8 cellular contexts compared by ENCODE assay signal in genomic region chr18:45670281-45670962, GRCh38. TPM values are rescaled to one million over a fixed set of nuclear protein-coding genes. Genes with fewer than 3 reads are reported as not detected.
DNase-seq lines count a peak whose midpoint lies in the region; ATAC-seq and TF ChIP-seq lines count a peak whose summit lies in the region.

No MANE protein-coding gene starts in this region.

- no peak for TF ChIP-seq CTCF in osteocyte (IDR thresholded peaks at IDR 0.05)

- no peak overlapping the region for H4K8ac ChIP-seq in neuronal stem cell (ENCODE audit: low read depth, low read length)

- no peak overlapping the region for H3K14ac ChIP-seq in neuronal stem cell (ENCODE audit: low read length)

- H2BK120ac ChIP-seq in neuronal stem cell (ENCODE audit: low read depth, low read length): no peak overlapping the region

- peak overlapping the region; percentile 65 to 78 for H3K27ac Mint-ChIP-seq in activated naive CD4-positive, alpha-beta T cell treated with anti-CD3 and anti-CD28 coated beads, Interleukin-2, amount 50 U/mL, for 72 hours
- H3K27ac Mint-ChIP-seq in natural killer cell treated with Interleukin-12 subunit alpha and Interleukin-12 subunit beta and Interleukin-15 and Interleukin-18, amount 100 ng/mL, for 72 hours: peak overlapping the region; percentile 83 to 85
- H3K27ac Mint-ChIP-seq in osteocyte (ENCODE audit: unreplicated experiment): no peak overlapping the region

- H3K27ac ChIP-seq in neuronal stem cell (replicated peaks; ENCODE audit: low read length): no peak overlapping the region

- H3K9me3 Mint-ChIP-seq in activated naive CD4-positive, alpha-beta T cell treated with anti-CD3 and anti-CD28 coated beads, Interleukin-2, amount 50 U/mL, for 72 hours: no peaks in the 10 kb centered on the region
- H3K9me3 Mint-ChIP-seq in natural killer cell treated with Interleukin-12 subunit alpha and Interleukin-12 subunit beta and Interleukin-15 and Interleukin-18, amount 100 ng/mL, for 72 hours: no peaks in the 10 kb centered on the region
- no peaks in the 10 kb centered on the region for H3K9me3 Mint-ChIP-seq in osteocyte (ENCODE audit: unreplicated experiment)

- no peak overlapping the region for H3K4me2 ChIP-seq in neuronal stem cell (ENCODE audit: insufficient read depth, low read length, poor library complexity, severe bottlenecking)

- DNase-seq in NCI-H82 (lab: John Stamatoyannopoulos, UW) (peak; percentile 83), A172 (ENCODE audit: low spot score) (no peak), neuronal stem cell (ENCODE audit: low spot score) (no peak), osteocyte (ENCODE audit: extremely low spot score, unreplicated experiment) (no peak)
- no peak for DNase-seq in activated naive CD4-positive, alpha-beta T cell treated with anti-CD3 and anti-CD28 coated beads, Interleukin-2, amount 50 U/mL, for 72 hours (ENCODE audit: low spot score in 2 of 2)
- no peak for DNase-seq in natural killer cell treated with Interleukin-12 subunit alpha and Interleukin-12 subunit beta and Interleukin-15 and Interleukin-18, amount 100 ng/mL, for 72 hours (ENCODE audit: low spot score)

- no peaks in the 10 kb centered on the region for H3K79me1 ChIP-seq in neuronal stem cell (ENCODE audit: low read depth, low read length)

- no peaks in the 10 kb centered on the region for H3K9me3 ChIP-seq in neuronal stem cell (replicated peaks in 1 of 2; ENCODE audit: control insufficient read depth in 2 of 2, insufficient read depth in 1 of 2, low read depth in 1 of 2, low read length in 2 of 2)

- WGBS in neuronal stem cell (ENCODE audit: extremely low coverage in 2 of 2, insufficient read length in 2 of 2, insufficient replicate concordance in 1 of 2), 2 donors: no CpG with 5 or more reads among the region's 14 CpGs

- no peaks in the 10 kb centered on the region for H3K4me1 ChIP-seq in neuronal stem cell (ENCODE audit: control insufficient read depth in 2 of 2, insufficient read depth in 1 of 2, low read depth in 1 of 2, low read length in 2 of 2)

- H2BK12ac ChIP-seq in neuronal stem cell (ENCODE audit: low read length): no peak overlapping the region

- ATAC-seq in GM18867 (IDR thresholded peaks at IDR 0.05; ENCODE audit: unreplicated experiment) (peak; percentile 41), GM18519 (IDR thresholded peaks at IDR 0.05; ENCODE audit: low FRiP score, unreplicated experiment) (no peak)
- peak; percentile 62 to 65 for ATAC-seq in activated naive CD4-positive, alpha-beta T cell treated with anti-CD3 and anti-CD28 coated beads, Interleukin-2, amount 50 U/mL, for 72 hours
- peak; percentile 64 to 79 for ATAC-seq in natural killer cell treated with Interleukin-12 subunit alpha and Interleukin-12 subunit beta and Interleukin-15 and Interleukin-18, amount 100 ng/mL, for 72 hours

- no peak overlapping the region for H3K9ac ChIP-seq in neuronal stem cell (ENCODE audit: low read depth, low read length, poor library complexity)

- H4K91ac ChIP-seq in neuronal stem cell (ENCODE audit: low read depth, low read length, poor library complexity): no peak overlapping the region

- peak overlapping the region; percentile 82 for H3K4me3 Mint-ChIP-seq in natural killer cell treated with Interleukin-12 subunit alpha and Interleukin-12 subunit beta and Interleukin-15 and Interleukin-18, amount 100 ng/mL, for 72 hours
- H3K4me3 Mint-ChIP-seq in osteocyte (ENCODE audit: unreplicated experiment): no peak overlapping the region

- H3K18ac ChIP-seq in neuronal stem cell (ENCODE audit: low read length): no peak overlapping the region

- peaks cover 0 to 3% (median 0%) of the 10 kb centered on the region in 3 experiments for H3K27me3 ChIP-seq in neuronal stem cell (ENCODE audit: control insufficient read depth in 3 of 3, insufficient read depth in 3 of 3, low read depth in 1 of 3, low read length in 3 of 3)

- H2BK5ac ChIP-seq in neuronal stem cell (ENCODE audit: low read length): no peak overlapping the region

- H3K4me3 ChIP-seq in neuronal stem cell (ENCODE audit: low read length in 2 of 2): no peak overlapping the region

- no peak overlapping the region for H3K23ac ChIP-seq in neuronal stem cell (ENCODE audit: low read depth, low read length, poor library complexity)

- no peak overlapping the region for H2BK15ac ChIP-seq in neuronal stem cell (ENCODE audit: low read length)

- H3K27me3 Mint-ChIP-seq in natural killer cell treated with Interleukin-12 subunit alpha and Interleukin-12 subunit beta and Interleukin-15 and Interleukin-18, amount 100 ng/mL, for 72 hours: no peaks in the 10 kb centered on the region
- peaks cover 39% of the 10 kb centered on the region for H3K27me3 Mint-ChIP-seq in osteocyte (ENCODE audit: unreplicated experiment)

- H3K4ac ChIP-seq in neuronal stem cell (ENCODE audit: low read length): no peak overlapping the region

- no peak overlapping the region for H2AFZ ChIP-seq in neuronal stem cell (ENCODE audit: low read length)

- H3K36me3 ChIP-seq in neuronal stem cell (replicated peaks in 1 of 2; ENCODE audit: control insufficient read depth in 2 of 2, insufficient read depth in 2 of 2, low read length in 2 of 2): no peaks in the 10 kb centered on the region

- peaks cover 52 to 58% of the 10 kb centered on the region in 2 donors for H3K4me1 Mint-ChIP-seq in natural killer cell treated with Interleukin-12 subunit alpha and Interleukin-12 subunit beta and Interleukin-15 and Interleukin-18, amount 100 ng/mL, for 72 hours (ENCODE audit: low read depth in 2 of 2)
- peaks cover 4% of the 10 kb centered on the region for H3K4me1 Mint-ChIP-seq in osteocyte (ENCODE audit: unreplicated experiment)

- H3K36me3 Mint-ChIP-seq in activated naive CD4-positive, alpha-beta T cell treated with anti-CD3 and anti-CD28 coated beads, Interleukin-2, amount 50 U/mL, for 72 hours: no peaks in the 10 kb centered on the region
- H3K36me3 Mint-ChIP-seq in natural killer cell treated with Interleukin-12 subunit alpha and Interleukin-12 subunit beta and Interleukin-15 and Interleukin-18, amount 100 ng/mL, for 72 hours: no peaks in the 10 kb centered on the region
- no peaks in the 10 kb centered on the region for H3K36me3 Mint-ChIP-seq in osteocyte (ENCODE audit: unreplicated experiment)

- H2AK5ac ChIP-seq in neuronal stem cell (ENCODE audit: low read depth, low read length): no peak overlapping the region

RNA-seq across cellular contexts. Expression of gene SLC14A1, which starts 53.6 kb away (rescaled TPM):
- under 1 TPM; 0.14 to 0.54 TPM for total RNA-seq in activated naive CD4-positive, alpha-beta T cell treated with anti-CD3 and anti-CD28 coated beads, Interleukin-2, amount 50 U/mL, for 72 hours
- total RNA-seq in natural killer cell treated with Interleukin-12 subunit alpha and Interleukin-12 subunit beta and Interleukin-15 and Interleukin-18, amount 100 ng/mL, for 72 hours: 1 to 10 TPM; 1.6 to 2.3 TPM
- total RNA-seq in A172 (2014; rRNA removed; shearing (Covaris generic)): 1.6 TPM in 1 of 2 replicates, not detected in the other
- not detected for polyA plus RNA-seq in neuronal stem cell (2013, experiment 1 of 2)
- not detected for polyA plus RNA-seq in neuronal stem cell (2013, experiment 2 of 2)
- 0.24 TPM in 1 of 2 replicates, not detected in the other for total RNA-seq in osteocyte

RNA-seq across cellular contexts. Expression of gene SLC14A2, which starts 55.1 kb away (rescaled TPM):
- not detected for total RNA-seq in activated naive CD4-positive, alpha-beta T cell treated with anti-CD3 and anti-CD28 coated beads, Interleukin-2, amount 50 U/mL, for 72 hours
- total RNA-seq in natural killer cell treated with Interleukin-12 subunit alpha and Interleukin-12 subunit beta and Interleukin-15 and Interleukin-18, amount 100 ng/mL, for 72 hours: under 1 TPM; 0.21 to 0.36 TPM
- not detected in 2 replicates for total RNA-seq in A172 (2014; rRNA removed; shearing (Covaris generic))
- 0.04 TPM for polyA plus RNA-seq in neuronal stem cell (2013, experiment 1 of 2)
- polyA plus RNA-seq in neuronal stem cell (2013, experiment 2 of 2): 0.03 TPM
- total RNA-seq in osteocyte: not detected in 2 replicates
